In genomic region chr12:39012870-39013269, GRCh38 we compare ENCODE assay signal across 16 cellular contexts.
"Had no signal": no experiment of that assay in that cellular context is flagged by ENCODE, and none has a peak within 500 bp of the region (broad histone marks: within the 10 kb centered on the region; RNA-seq: fewer than 3 reads in every experiment).

No MANE protein-coding gene starts in this region.

- H3K36me3 Mint-ChIP-seq: activated naive CD8-positive, alpha-beta T cell treated with anti-CD3 and anti-CD28 coated beads, Interleukin-2, amount 10 ng/mL, durations not matched to agents 7 days and 5 days; stimulated activated effector memory CD8-positive, alpha-beta T cell treated with anti-CD3 and anti-CD28 coated beads, Interleukin-12 subunit alpha, Interleukin-12 subunit beta, amount 100 ng/mL, for 72 hours; WTC11 had no signal

- H3K4me1 Mint-ChIP-seq: activated naive CD8-positive, alpha-beta T cell treated with anti-CD3 and anti-CD28 coated beads, Interleukin-2, amount 10 ng/mL, durations not matched to agents 7 days and 5 days; stimulated activated effector memory CD8-positive, alpha-beta T cell treated with anti-CD3 and anti-CD28 coated beads, Interleukin-12 subunit alpha, Interleukin-12 subunit beta, amount 100 ng/mL, for 72 hours; T-helper 17 cell had no signal

- H3K9me3 Mint-ChIP-seq: activated naive CD8-positive, alpha-beta T cell treated with anti-CD3 and anti-CD28 coated beads, Interleukin-2, amount 10 ng/mL, durations not matched to agents 7 days and 5 days; WTC11 had no signal

- H3K27ac Mint-ChIP-seq: activated CD8-positive, alpha-beta T cell treated with anti-CD3 and anti-CD28 coated beads for 36 hours; activated naive CD8-positive, alpha-beta T cell treated with anti-CD3 and anti-CD28 coated beads, Interleukin-2, amount 10 ng/mL, durations not matched to agents 7 days and 5 days; activated T-cell treated with anti-CD3 and anti-CD28 coated beads, Interleukin-2, amount 50 U/mL, for 72 hours; natural killer cell treated with Interleukin-12 subunit alpha and Interleukin-12 subunit beta and Interleukin-15 and Interleukin-18, amount 100 ng/mL, for 72 hours; stimulated activated effector memory CD8-positive, alpha-beta T cell treated with anti-CD3 and anti-CD28 coated beads, Interleukin-12 subunit alpha, Interleukin-12 subunit beta, amount 100 ng/mL, for 72 hours; T-helper 17 cell; WTC11 had no signal

- ATAC-seq: activated CD8-positive, alpha-beta T cell treated with anti-CD3 and anti-CD28 coated beads for 36 hours; activated T-cell treated with anti-CD3 and anti-CD28 coated beads, Interleukin-2, amount 50 U/mL, for 72 hours; gastroesophageal sphincter; left lung; natural killer cell treated with Interleukin-12 subunit alpha and Interleukin-12 subunit beta and Interleukin-15 and Interleukin-18, amount 100 ng/mL, for 72 hours; stimulated activated effector memory CD8-positive, alpha-beta T cell treated with anti-CD3 and anti-CD28 coated beads, Interleukin-12 subunit alpha, Interleukin-12 subunit beta, amount 100 ng/mL, for 72 hours; T-helper 17 cell; WTC11 had no signal

- H3K4me3 Mint-ChIP-seq: activated CD8-positive, alpha-beta T cell treated with anti-CD3 and anti-CD28 coated beads for 36 hours; activated naive CD8-positive, alpha-beta T cell treated with anti-CD3 and anti-CD28 coated beads, Interleukin-2, amount 10 ng/mL, durations not matched to agents 7 days and 5 days; activated T-cell treated with anti-CD3 and anti-CD28 coated beads, Interleukin-2, amount 50 U/mL, for 72 hours; natural killer cell treated with Interleukin-12 subunit alpha and Interleukin-12 subunit beta and Interleukin-15 and Interleukin-18, amount 100 ng/mL, for 72 hours; stimulated activated effector memory CD8-positive, alpha-beta T cell treated with anti-CD3 and anti-CD28 coated beads, Interleukin-12 subunit alpha, Interleukin-12 subunit beta, amount 100 ng/mL, for 72 hours; T-helper 17 cell; WTC11 had no signal

- DNase-seq: activated CD4-positive, alpha-beta T cell treated with anti-CD3 and anti-CD28 coated beads for 48 hours; activated CD8-positive, alpha-beta T cell treated with anti-CD3 and anti-CD28 coated beads for 36 hours; activated gamma-delta T cell treated with Interleukin-2 at 50 U/mL for 16 hours; activated naive CD8-positive, alpha-beta T cell treated with anti-CD3 and anti-CD28 coated beads, Interleukin-2, amount 10 ng/mL, durations not matched to agents 7 days and 5 days; activated T-cell treated with anti-CD3 and anti-CD28 coated beads, Interleukin-2, amount 50 U/mL, for 72 hours; islet precursor cell; left lung; mesenchymal stem cell; posterior cingulate gyrus; T-helper 17 cell; thyroid gland; uterus had no signal

- H3K27me3 Mint-ChIP-seq: activated CD8-positive, alpha-beta T cell treated with anti-CD3 and anti-CD28 coated beads for 36 hours; activated naive CD8-positive, alpha-beta T cell treated with anti-CD3 and anti-CD28 coated beads, Interleukin-2, amount 10 ng/mL, durations not matched to agents 7 days and 5 days; natural killer cell treated with Interleukin-12 subunit alpha and Interleukin-12 subunit beta and Interleukin-15 and Interleukin-18, amount 100 ng/mL, for 72 hours; T-helper 17 cell had no signal
